ENCODE assay signal across 1 cellular context in genomic region chr6:166420351-166420750, GRCh38.
A peak's percentile ranks its signal among the peaks of the same experiment; 100 is the strongest.
TF ChIP-seq lines count a peak whose summit lies in the region.

No MANE protein-coding gene starts in this region.

TF ChIP-seq in HepG2, 621 proteins besides CTCF, POLR2A, EP300 and RAD21 (continues in another document):
- TF ChIP-seq HNF1B (CRISPR knock-in tag; IDR thresholded peaks at IDR 0.05) (no peak), ZBTB21 (CRISPR knock-in tag; IDR thresholded peaks at IDR 0.05) (no peak), KMT2B (CRISPR knock-in tag; IDR thresholded peaks at IDR 0.05) (0 out of 2 replicates have a peak, but pooled peaks have one; percentile 53), ZSCAN5A (CRISPR knock-in tag; IDR thresholded peaks at IDR 0.05; ENCODE audit: borderline replicate concordance) (no peak), IRF2 (CRISPR knock-in tag; IDR thresholded peaks at IDR 0.05) (0 out of 2 replicates have a peak, but pooled peaks have one; percentile 38), TBL1XR1 (IDR thresholded peaks at IDR 0.05; ENCODE audit: borderline replicate concordance, low read length, partially characterized antibody) (no peak), NCOA2 (CRISPR knock-in tag; IDR thresholded peaks at IDR 0.05) (no peak), PHF20 (CRISPR knock-in tag; IDR thresholded peaks at IDR 0.05) (no peak), THAP11 (CRISPR knock-in tag; IDR thresholded peaks at IDR 0.05) (0 out of 2 replicates have a peak, but pooled peaks have one; percentile 27), ZNF121 (CRISPR knock-in tag; IDR thresholded peaks at IDR 0.05) (0 out of 2 replicates have a peak, but pooled peaks have one; percentile 32), GABPA (IDR thresholded peaks at IDR 0.05; ENCODE audit: low read depth, low read length) (no peak), GABPA (CRISPR knock-in tag; IDR thresholded peaks at IDR 0.05; ENCODE audit: low read depth) (peak; percentile 34; the same call in 1 of the 2 replicates), ZNF605 (CRISPR knock-in tag; IDR thresholded peaks at IDR 0.05) (no peak), GATAD2A (CRISPR knock-in tag; IDR thresholded peaks at IDR 0.05) (peak; percentile 59), PTBP1 (IDR thresholded peaks at IDR 0.05; ENCODE audit: low read depth, low read length, poor library complexity, severe bottlenecking) (no peak), ZNF430 (CRISPR knock-in tag; IDR thresholded peaks at IDR 0.05) (no peak), ZSCAN29 (CRISPR knock-in tag; conservative IDR thresholded peaks at IDR 0.05) (0 out of 2 replicates have a peak, but pooled peaks have one; percentile 42), KLF11 (CRISPR knock-in tag; IDR thresholded peaks at IDR 0.05) (0 out of 2 replicates have a peak, but pooled peaks have one; percentile 26), TERF1 (CRISPR knock-in tag; IDR thresholded peaks at IDR 0.05) (no peak), ZNF256 (CRISPR knock-in tag; conservative IDR thresholded peaks at IDR 0.05) (no peak), SRF (IDR thresholded peaks at IDR 0.05; ENCODE audit: low read depth, low read length) (0 out of 2 replicates have a peak, but pooled peaks have one; percentile 41), POGZ (CRISPR knock-in tag; IDR thresholded peaks at IDR 0.05) (no peak), REXO4 (CRISPR knock-in tag; IDR thresholded peaks at IDR 0.05; ENCODE audit: borderline replicate concordance) (no peak), JUND (CRISPR knock-in tag; IDR thresholded peaks at IDR 0.05) (peak; percentile 26; the same call in 1 of the 2 replicates), HMGXB4 (CRISPR knock-in tag; IDR thresholded peaks at IDR 0.05; ENCODE audit: borderline replicate concordance in 1 of 2, low read depth in 1 of 2) (peak; percentile 62 to 71; a peak in 2 of 4 replicates), ZNF446 (CRISPR knock-in tag; IDR thresholded peaks at IDR 0.05) (no peak), ZNF512 (CRISPR knock-in tag; IDR thresholded peaks at IDR 0.05) (no peak), KLF16 (CRISPR knock-in tag; IDR thresholded peaks at IDR 0.05) (0 out of 4 replicates have a peak, but pooled peaks of 1 of the 2 experiments have one; percentile 34), TFE3 (CRISPR knock-in tag; IDR thresholded peaks at IDR 0.05) (peak; percentile 48; the same call in 1 of the 2 replicates), BHLHE40 (IDR thresholded peaks at IDR 0.05; ENCODE audit: low read length) (peak; percentile 66), RXRB (CRISPR knock-in tag; IDR thresholded peaks at IDR 0.05; ENCODE audit: borderline replicate concordance) (peak; percentile 66; the same call in 1 of the 2 replicates), HOXA3 (CRISPR knock-in tag; IDR thresholded peaks at IDR 0.05) (peak; percentile 49), ZNF30 (CRISPR knock-in tag; IDR thresholded peaks at IDR 0.05) (no peak), MED8 (CRISPR knock-in tag; IDR thresholded peaks at IDR 0.05; ENCODE audit: insufficient replicate concordance) (no peak), ZKSCAN1 (IDR thresholded peaks at IDR 0.05; ENCODE audit: low read length) (no peak), KLF12 (CRISPR knock-in tag; IDR thresholded peaks at IDR 0.05; ENCODE audit: borderline replicate concordance) (no peak), ZNF282 (IDR thresholded peaks at IDR 0.05; ENCODE audit: partially characterized antibody) (no peak), ZNF607 (CRISPR knock-in tag; IDR thresholded peaks at IDR 0.05; ENCODE audit: borderline replicate concordance) (no peak), SP5 (CRISPR knock-in tag; IDR thresholded peaks at IDR 0.05; ENCODE audit: borderline replicate concordance, low read depth) (0 out of 2 replicates have a peak, but pooled peaks have one; percentile 28), ZNF264 (CRISPR knock-in tag; IDR thresholded peaks at IDR 0.05) (0 out of 2 replicates have a peak, but pooled peaks have one; percentile 25), PRPF4 (IDR thresholded peaks at IDR 0.05; ENCODE audit: low read depth, low read length, poor library complexity, severe bottlenecking) (no peak), ZNF563 (CRISPR knock-in tag; IDR thresholded peaks at IDR 0.05) (no peak)
- TF ChIP-seq, protein P1, sequence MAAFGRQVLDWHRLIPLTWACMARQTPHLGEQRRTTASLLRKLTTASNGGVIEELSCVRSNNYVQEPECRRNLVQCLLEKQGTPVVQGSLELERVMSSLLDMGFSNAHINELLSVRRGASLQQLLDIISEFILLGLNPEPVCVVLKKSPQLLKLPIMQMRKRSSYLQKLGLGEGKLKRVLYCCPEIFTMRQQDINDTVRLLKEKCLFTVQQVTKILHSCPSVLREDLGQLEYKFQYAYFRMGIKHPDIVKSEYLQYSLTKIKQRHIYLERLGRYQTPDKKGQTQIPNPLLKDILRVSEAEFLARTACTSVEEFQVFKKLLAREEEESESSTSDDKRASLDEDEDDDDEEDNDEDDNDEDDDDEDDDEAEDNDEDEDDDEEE (CRISPR knock-in tag; IDR thresholded peaks at IDR 0.05), result no peak
- TF ChIP-seq, protein P2, sequence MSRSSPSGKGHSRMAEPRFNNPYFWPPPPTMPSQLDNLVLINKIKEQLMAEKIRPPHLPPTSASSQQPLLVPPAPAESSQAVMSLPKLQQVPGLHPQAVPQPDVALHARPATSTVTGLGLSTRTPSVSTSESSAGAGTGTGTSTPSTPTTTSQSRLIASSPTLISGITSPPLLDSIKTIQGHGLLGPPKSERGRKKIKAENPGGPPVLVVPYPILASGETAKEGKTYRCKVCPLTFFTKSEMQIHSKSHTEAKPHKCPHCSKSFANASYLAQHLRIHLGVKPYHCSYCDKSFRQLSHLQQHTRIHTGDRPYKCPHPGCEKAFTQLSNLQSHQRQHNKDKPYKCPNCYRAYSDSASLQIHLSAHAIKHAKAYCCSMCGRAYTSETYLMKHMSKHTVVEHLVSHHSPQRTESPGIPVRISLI (CRISPR knock-in tag; IDR thresholded peaks at IDR 0.05; ENCODE audit: borderline replicate concordance), result no peak
- TF ChIP-seq, protein P3, sequence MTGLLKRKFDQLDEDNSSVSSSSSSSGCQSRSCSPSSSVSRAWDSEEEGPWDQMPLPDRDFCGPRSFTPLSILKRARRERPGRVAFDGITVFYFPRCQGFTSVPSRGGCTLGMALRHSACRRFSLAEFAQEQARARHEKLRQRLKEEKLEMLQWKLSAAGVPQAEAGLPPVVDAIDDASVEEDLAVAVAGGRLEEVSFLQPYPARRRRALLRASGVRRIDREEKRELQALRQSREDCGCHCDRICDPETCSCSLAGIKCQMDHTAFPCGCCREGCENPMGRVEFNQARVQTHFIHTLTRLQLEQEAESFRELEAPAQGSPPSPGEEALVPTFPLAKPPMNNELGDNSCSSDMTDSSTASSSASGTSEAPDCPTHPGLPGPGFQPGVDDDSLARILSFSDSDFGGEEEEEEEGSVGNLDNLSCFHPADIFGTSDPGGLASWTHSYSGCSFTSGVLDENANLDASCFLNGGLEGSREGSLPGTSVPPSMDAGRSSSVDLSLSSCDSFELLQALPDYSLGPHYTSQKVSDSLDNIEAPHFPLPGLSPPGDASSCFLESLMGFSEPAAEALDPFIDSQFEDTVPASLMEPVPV (CRISPR knock-in tag; IDR thresholded peaks at IDR 0.05), result no peak
- TF ChIP-seq, protein P4, sequence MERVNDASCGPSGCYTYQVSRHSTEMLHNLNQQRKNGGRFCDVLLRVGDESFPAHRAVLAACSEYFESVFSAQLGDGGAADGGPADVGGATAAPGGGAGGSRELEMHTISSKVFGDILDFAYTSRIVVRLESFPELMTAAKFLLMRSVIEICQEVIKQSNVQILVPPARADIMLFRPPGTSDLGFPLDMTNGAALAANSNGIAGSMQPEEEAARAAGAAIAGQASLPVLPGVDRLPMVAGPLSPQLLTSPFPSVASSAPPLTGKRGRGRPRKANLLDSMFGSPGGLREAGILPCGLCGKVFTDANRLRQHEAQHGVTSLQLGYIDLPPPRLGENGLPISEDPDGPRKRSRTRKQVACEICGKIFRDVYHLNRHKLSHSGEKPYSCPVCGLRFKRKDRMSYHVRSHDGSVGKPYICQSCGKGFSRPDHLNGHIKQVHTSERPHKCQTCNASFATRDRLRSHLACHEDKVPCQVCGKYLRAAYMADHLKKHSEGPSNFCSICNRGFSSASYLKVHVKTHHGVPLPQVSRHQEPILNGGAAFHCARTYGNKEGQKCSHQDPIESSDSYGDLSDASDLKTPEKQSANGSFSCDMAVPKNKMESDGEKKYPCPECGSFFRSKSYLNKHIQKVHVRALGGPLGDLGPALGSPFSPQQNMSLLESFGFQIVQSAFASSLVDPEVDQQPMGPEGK (CRISPR knock-in tag; IDR thresholded peaks at IDR 0.05), result peak; percentile 38; the same call in 1 of the 2 replicates
- TF ChIP-seq, protein P5, sequence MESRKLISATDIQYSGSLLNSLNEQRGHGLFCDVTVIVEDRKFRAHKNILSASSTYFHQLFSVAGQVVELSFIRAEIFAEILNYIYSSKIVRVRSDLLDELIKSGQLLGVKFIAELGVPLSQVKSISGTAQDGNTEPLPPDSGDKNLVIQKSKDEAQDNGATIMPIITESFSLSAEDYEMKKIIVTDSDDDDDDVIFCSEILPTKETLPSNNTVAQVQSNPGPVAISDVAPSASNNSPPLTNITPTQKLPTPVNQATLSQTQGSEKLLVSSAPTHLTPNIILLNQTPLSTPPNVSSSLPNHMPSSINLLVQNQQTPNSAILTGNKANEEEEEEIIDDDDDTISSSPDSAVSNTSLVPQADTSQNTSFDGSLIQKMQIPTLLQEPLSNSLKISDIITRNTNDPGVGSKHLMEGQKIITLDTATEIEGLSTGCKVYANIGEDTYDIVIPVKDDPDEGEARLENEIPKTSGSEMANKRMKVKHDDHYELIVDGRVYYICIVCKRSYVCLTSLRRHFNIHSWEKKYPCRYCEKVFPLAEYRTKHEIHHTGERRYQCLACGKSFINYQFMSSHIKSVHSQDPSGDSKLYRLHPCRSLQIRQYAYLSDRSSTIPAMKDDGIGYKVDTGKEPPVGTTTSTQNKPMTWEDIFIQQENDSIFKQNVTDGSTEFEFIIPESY (CRISPR knock-in tag; IDR thresholded peaks at IDR 0.05), result peak; percentile 24; the same call in 1 of the 2 replicates
